ENCODE assay signal across 24 cellular contexts in the genomic region with DNA sequence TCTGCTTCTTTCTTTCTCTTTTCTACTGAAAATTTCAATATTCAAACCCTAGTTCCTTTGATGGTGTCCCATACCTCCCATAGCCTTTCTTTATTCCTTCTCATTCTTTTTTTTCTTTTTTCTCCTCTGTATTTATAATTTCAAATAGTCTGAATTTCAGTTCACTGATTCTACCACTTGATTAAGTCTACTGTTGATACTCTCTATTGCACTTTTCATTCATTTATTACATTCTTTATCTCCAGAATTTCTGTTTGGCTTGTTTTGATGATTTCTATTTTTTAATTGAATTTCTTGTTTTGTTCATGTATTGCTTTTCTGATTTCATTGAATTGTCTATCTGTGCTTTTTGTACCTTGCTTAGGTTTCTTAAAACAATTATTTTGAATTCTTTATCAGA.
"Had no signal": no experiment of that assay in that cellular context is flagged by ENCODE, and none has a peak within 500 bp of the region (broad histone marks: within the 10 kb centered on the region; RNA-seq: fewer than 3 reads in every experiment).

No MANE protein-coding gene starts in this region.

- H3K4me3 ChIP-seq: hepatocyte, left ventricle myocardium inferior, lung, pancreas, prostate gland, sigmoid colon, spleen, tibial nerve, uterus had no signal

- H3K36me3 Mint-ChIP-seq: stimulated activated effector memory CD8-positive, alpha-beta T cell treated with anti-CD3 and anti-CD28 coated beads, Interleukin-12 subunit alpha, Interleukin-12 subunit beta, amount 100 ng/mL, for 72 hours; type B pancreatic cell had no signal

- H3K36me3 ChIP-seq: left ventricle myocardium inferior, pancreas, prostate gland, sigmoid colon, spleen, tibial nerve, uterus had no signal

- FAIRE-seq: pancreas, small intestine had no signal

- H3K4me2 ChIP-seq: hepatocyte had no signal

- H3K27ac ChIP-seq: hepatocyte, left ventricle myocardium inferior, pancreas, prostate gland, sigmoid colon, spleen, tibial nerve, uterus had no signal

- H3K27me3 ChIP-seq: hepatocyte, pancreas, sigmoid colon, spleen, tibial nerve, uterus had no signal

- H3K4me1 ChIP-seq: left ventricle myocardium inferior, pancreas, prostate gland, sigmoid colon, spleen, tibial nerve, uterus had no signal

- H2AFZ ChIP-seq: hepatocyte had no signal

- DNase-seq: islet precursor cell; left ventricle myocardium inferior; mesendoderm; naive B cell; pancreas; posterior cingulate gyrus; retina; right cardiac atrium; sigmoid colon; small intestine; spleen; stimulated activated CD4-positive, alpha-beta T cell treated with anti-CD3 and anti-CD28 coated beads, Interleukin-4, amount 100 ng/mL, for 24 hours; stimulated activated naive CD4-positive, alpha-beta T cell; stimulated activated naive CD8-positive, alpha-beta T cell treated with anti-CD3 and anti-CD28 coated beads, Interleukin-15, amount 100 ng/mL, for 72 hours; substantia nigra; uterus had no signal

- H3K4me3 Mint-ChIP-seq: mesothelial cell of epicardium; naive B cell; natural killer cell treated with Interleukin-12 subunit alpha and Interleukin-12 subunit beta and Interleukin-15 and Interleukin-18, amount 100 ng/mL, for 72 hours; stimulated activated effector memory CD8-positive, alpha-beta T cell treated with anti-CD3 and anti-CD28 coated beads, Interleukin-12 subunit alpha, Interleukin-12 subunit beta, amount 100 ng/mL, for 72 hours; stimulated activated naive CD8-positive, alpha-beta T cell treated with anti-CD3 and anti-CD28 coated beads, Interleukin-15, amount 100 ng/mL, for 72 hours; type B pancreatic cell had no signal

- H3K27ac Mint-ChIP-seq: mesothelial cell of epicardium; natural killer cell treated with Interleukin-12 subunit alpha and Interleukin-12 subunit beta and Interleukin-15 and Interleukin-18, amount 100 ng/mL, for 72 hours; stimulated activated effector memory CD8-positive, alpha-beta T cell treated with anti-CD3 and anti-CD28 coated beads, Interleukin-12 subunit alpha, Interleukin-12 subunit beta, amount 100 ng/mL, for 72 hours; type B pancreatic cell had no signal

- H3K9me3 ChIP-seq: pancreas, prostate gland had no signal

- H3K4me1 Mint-ChIP-seq: naive B cell; stimulated activated effector memory CD8-positive, alpha-beta T cell treated with anti-CD3 and anti-CD28 coated beads, Interleukin-12 subunit alpha, Interleukin-12 subunit beta, amount 100 ng/mL, for 72 hours; stimulated activated naive CD8-positive, alpha-beta T cell treated with anti-CD3 and anti-CD28 coated beads, Interleukin-15, amount 100 ng/mL, for 72 hours had no signal

- H3K79me2 ChIP-seq: hepatocyte had no signal

- ATAC-seq: natural killer cell treated with Interleukin-12 subunit alpha and Interleukin-12 subunit beta and Interleukin-15 and Interleukin-18, amount 100 ng/mL, for 72 hours; pancreas; right cardiac atrium; stimulated activated effector memory CD8-positive, alpha-beta T cell treated with anti-CD3 and anti-CD28 coated beads, Interleukin-12 subunit alpha, Interleukin-12 subunit beta, amount 100 ng/mL, for 72 hours; stimulated activated naive CD8-positive, alpha-beta T cell treated with anti-CD3 and anti-CD28 coated beads, Interleukin-15, amount 100 ng/mL, for 72 hours had no signal

- H3K27me3 Mint-ChIP-seq: naive B cell; natural killer cell treated with Interleukin-12 subunit alpha and Interleukin-12 subunit beta and Interleukin-15 and Interleukin-18, amount 100 ng/mL, for 72 hours; stimulated activated naive CD8-positive, alpha-beta T cell treated with anti-CD3 and anti-CD28 coated beads, Interleukin-15, amount 100 ng/mL, for 72 hours; type B pancreatic cell had no signal
